ENCODE assay signal across 16 cellular contexts in the genomic region with DNA sequence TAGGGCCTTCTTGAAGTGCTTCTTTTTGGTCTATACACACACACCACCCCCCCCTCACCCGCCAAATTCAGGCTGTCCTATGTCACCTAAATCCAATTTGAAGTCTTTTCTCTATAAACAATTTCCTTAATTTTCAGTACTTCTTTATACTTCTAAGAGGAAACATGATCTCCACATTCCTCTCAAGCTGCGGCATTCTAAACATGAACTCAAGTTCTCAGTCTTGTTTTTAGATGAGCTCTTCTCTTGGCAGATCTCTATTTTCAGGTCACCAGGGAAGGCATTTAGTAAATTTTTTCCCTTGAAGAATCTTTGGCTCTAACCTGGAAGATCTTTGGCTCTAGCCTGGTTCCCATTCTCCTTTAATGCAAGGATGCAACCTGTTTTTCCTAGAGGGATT.
"Had no signal": no experiment of that assay in that cellular context is flagged by ENCODE, and none has a peak within 500 bp of the region (broad histone marks: within the 10 kb centered on the region; RNA-seq: fewer than 3 reads in every experiment).

No MANE protein-coding gene starts in this region.

- H3K27ac Mint-ChIP-seq: immature natural killer cell, naive B cell, type B pancreatic cell had no signal

- H3K4me1 Mint-ChIP-seq: immature natural killer cell, naive B cell had no signal

- H3K9me3 Mint-ChIP-seq: immature natural killer cell, naive B cell, type B pancreatic cell had no signal

- DNase-seq: effector memory CD4-positive, alpha-beta T cell; foreskin fibroblast; immature natural killer cell; kidney; left cardiac atrium; left ventricle myocardium superior; mesendoderm; naive B cell; posterior cingulate gyrus; sigmoid colon; small intestine; stimulated activated CD4-positive, alpha-beta T cell treated with anti-CD3 and anti-CD28 coated beads, Interleukin-12 subunit alpha, Interleukin-12 subunit beta, amount 100 ng/mL, for 4 hours; stimulated activated naive CD4-positive, alpha-beta T cell treated with Interleukin-2 at 50 U/mL for 16 hours had no signal

- H3K36me3 Mint-ChIP-seq: immature natural killer cell, naive B cell, type B pancreatic cell had no signal

- ATAC-seq: esophagus mucosa, gastroesophageal sphincter, left cardiac atrium, left ventricle myocardium superior had no signal

- H3K4me3 Mint-ChIP-seq: immature natural killer cell, naive B cell, type B pancreatic cell had no signal
